In the genomic region with DNA sequence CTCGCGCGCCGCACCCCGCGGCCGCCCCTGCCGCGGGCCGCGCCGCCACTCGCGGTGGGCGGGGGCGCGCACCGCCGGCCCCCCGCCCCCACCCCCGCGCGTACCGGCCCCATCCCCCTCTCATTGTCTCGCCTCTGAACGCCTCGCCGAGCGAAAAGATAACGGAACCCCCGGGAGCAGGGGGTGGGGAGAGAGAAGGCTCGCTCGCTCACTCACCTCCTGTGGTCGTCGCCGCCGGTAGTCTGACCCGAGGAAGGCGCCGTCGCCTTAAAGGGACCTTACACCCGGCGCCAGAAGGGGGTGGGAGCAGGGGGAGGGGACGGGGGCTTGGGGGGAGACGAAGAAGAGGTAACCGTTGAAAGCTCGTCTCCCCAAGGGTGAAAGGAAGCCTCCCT, we compare ENCODE assay signal across 1 cellular context.
TF ChIP-seq lines count a peak whose summit lies in the region.

No MANE protein-coding gene starts in this region.

TF ChIP-seq in GM12878, 131 proteins besides CTCF, POLR2A, EP300 and RAD21:
- TF ChIP-seq SREBF2 (IDR thresholded peaks at IDR 0.05; ENCODE audit: low read length) (no peak), TCF12 (IDR thresholded peaks at IDR 0.05; ENCODE audit: low read depth, low read length) (no peak), CBX3 (IDR thresholded peaks at IDR 0.05; ENCODE audit: borderline replicate concordance, low read depth) (no peak), ZNF274 (IDR thresholded peaks at IDR 0.05; ENCODE audit: insufficient read depth, insufficient read length) (no peak), TCF3 (IDR thresholded peaks at IDR 0.05; ENCODE audit: borderline replicate concordance, insufficient read depth, low read depth, low read length) (no peak), SMC3 (IDR thresholded peaks at IDR 0.05; ENCODE audit: borderline replicate concordance, low read length) (no peak), MEF2A (IDR thresholded peaks at IDR 0.05; ENCODE audit: insufficient read depth, low read depth, low read length) (no peak), BRCA1 (IDR thresholded peaks at IDR 0.05; ENCODE audit: low read depth, low read length) (no peak), E2F4 (IDR thresholded peaks at IDR 0.05; ENCODE audit: low read depth, low read length) (no peak), TARDBP (IDR thresholded peaks at IDR 0.05; ENCODE audit: borderline replicate concordance) (no peak)
